In the genomic region with DNA sequence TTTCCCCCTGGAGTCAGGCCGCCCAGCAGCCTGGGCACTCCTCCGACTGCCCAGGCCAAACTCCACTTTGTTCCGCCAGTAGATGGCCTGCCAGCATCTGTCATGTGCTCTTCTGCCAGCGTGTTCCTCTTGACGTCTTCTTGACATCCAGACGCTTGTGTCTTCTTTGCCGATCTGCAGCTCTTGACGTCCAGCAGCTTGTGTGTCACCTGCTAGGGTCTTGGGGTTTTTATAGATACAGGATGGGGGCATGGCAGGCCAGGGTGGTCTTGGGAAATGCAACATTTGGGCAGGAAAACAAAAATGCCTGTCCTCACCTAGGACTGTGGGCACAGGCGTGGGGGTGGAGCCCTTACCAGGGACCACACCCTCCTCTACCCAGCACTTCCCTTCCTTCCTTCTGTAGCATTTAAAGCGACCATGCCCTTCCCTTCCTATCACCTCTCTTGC, we compare ENCODE assay signal across 1 cellular context.
TF ChIP-seq lines count a peak whose summit lies in the region.

No MANE protein-coding gene starts in this region.

TF ChIP-seq in HepG2, 621 proteins besides CTCF, POLR2A, EP300 and RAD21 (continued from another document and continues in another):
- no peak for TF ChIP-seq DZIP1 (CRISPR knock-in tag; IDR thresholded peaks at IDR 0.05)
- peak; percentile 21; the same call in 1 of the 2 replicates for TF ChIP-seq ELF1 (CRISPR knock-in tag; IDR thresholded peaks at IDR 0.05)
- no peak for TF ChIP-seq ZNF660 (CRISPR knock-in tag; IDR thresholded peaks at IDR 0.05; ENCODE audit: borderline replicate concordance, low read depth)
- TF ChIP-seq, protein P1, sequence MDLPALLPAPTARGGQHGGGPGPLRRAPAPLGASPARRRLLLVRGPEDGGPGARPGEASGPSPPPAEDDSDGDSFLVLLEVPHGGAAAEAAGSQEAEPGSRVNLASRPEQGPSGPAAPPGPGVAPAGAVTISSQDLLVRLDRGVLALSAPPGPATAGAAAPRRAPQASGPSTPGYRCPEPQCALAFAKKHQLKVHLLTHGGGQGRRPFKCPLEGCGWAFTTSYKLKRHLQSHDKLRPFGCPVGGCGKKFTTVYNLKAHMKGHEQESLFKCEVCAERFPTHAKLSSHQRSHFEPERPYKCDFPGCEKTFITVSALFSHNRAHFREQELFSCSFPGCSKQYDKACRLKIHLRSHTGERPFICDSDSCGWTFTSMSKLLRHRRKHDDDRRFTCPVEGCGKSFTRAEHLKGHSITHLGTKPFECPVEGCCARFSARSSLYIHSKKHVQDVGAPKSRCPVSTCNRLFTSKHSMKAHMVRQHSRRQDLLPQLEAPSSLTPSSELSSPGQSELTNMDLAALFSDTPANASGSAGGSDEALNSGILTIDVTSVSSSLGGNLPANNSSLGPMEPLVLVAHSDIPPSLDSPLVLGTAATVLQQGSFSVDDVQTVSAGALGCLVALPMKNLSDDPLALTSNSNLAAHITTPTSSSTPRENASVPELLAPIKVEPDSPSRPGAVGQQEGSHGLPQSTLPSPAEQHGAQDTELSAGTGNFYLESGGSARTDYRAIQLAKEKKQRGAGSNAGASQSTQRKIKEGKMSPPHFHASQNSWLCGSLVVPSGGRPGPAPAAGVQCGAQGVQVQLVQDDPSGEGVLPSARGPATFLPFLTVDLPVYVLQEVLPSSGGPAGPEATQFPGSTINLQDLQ (CRISPR knock-in tag; IDR thresholded peaks at IDR 0.05), result no peak
- TF ChIP-seq SMAD3 (CRISPR knock-in tag; IDR thresholded peaks at IDR 0.05), result no peak
- TF ChIP-seq HNF4G (IDR thresholded peaks at IDR 0.05; ENCODE audit: borderline replicate concordance, low read depth, low read length), result no peak
- TF ChIP-seq HNF4G (CRISPR knock-in tag; IDR thresholded peaks at IDR 0.05; ENCODE audit: borderline replicate concordance, low read depth), result no peak
- 0 out of 2 replicates have a peak, but pooled peaks have one; percentile 46 for TF ChIP-seq REXO4 (CRISPR knock-in tag; IDR thresholded peaks at IDR 0.05; ENCODE audit: borderline replicate concordance)
- TF ChIP-seq ZNF570 (CRISPR knock-in tag; IDR thresholded peaks at IDR 0.05; ENCODE audit: borderline replicate concordance), result no peak
- no peak for TF ChIP-seq ZNF333 (CRISPR knock-in tag; IDR thresholded peaks at IDR 0.05; ENCODE audit: borderline replicate concordance)
- TF ChIP-seq, protein P2, sequence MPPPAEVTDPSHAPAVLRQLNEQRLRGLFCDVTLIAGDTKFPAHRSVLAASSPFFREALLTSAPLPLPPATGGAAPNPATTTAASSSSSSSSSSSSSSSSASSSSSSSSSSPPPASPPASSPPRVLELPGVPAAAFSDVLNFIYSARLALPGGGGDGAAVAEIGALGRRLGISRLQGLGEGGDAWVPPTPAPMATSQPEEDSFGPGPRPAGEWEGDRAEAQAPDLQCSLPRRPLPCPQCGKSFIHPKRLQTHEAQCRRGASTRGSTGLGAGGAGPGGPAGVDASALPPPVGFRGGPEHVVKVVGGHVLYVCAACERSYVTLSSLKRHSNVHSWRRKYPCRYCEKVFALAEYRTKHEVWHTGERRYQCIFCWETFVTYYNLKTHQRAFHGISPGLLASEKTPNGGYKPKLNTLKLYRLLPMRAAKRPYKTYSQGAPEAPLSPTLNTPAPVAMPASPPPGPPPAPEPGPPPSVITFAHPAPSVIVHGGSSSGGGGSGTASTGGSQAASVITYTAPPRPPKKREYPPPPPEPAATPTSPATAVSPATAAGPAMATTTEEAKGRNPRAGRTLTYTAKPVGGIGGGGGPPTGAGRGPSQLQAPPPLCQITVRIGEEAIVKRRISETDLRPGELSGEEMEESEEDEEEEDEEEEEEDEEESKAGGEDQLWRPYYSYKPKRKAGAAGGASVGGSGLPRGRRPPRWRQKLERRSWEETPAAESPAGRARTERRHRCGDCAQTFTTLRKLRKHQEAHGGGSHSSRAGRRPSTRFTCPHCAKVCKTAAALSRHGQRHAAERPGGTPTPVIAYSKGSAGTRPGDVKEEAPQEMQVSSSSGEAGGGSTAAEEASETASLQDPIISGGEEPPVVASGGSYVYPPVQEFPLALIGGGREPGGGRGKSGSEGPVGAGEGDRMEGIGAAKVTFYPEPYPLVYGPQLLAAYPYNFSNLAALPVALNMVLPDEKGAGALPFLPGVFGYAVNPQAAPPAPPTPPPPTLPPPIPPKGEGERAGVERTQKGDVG (CRISPR knock-in tag; IDR thresholded peaks at IDR 0.05; ENCODE audit: borderline replicate concordance), result peak; percentile 74; the same call in 1 of the 2 replicates
- TF ChIP-seq, protein P3, sequence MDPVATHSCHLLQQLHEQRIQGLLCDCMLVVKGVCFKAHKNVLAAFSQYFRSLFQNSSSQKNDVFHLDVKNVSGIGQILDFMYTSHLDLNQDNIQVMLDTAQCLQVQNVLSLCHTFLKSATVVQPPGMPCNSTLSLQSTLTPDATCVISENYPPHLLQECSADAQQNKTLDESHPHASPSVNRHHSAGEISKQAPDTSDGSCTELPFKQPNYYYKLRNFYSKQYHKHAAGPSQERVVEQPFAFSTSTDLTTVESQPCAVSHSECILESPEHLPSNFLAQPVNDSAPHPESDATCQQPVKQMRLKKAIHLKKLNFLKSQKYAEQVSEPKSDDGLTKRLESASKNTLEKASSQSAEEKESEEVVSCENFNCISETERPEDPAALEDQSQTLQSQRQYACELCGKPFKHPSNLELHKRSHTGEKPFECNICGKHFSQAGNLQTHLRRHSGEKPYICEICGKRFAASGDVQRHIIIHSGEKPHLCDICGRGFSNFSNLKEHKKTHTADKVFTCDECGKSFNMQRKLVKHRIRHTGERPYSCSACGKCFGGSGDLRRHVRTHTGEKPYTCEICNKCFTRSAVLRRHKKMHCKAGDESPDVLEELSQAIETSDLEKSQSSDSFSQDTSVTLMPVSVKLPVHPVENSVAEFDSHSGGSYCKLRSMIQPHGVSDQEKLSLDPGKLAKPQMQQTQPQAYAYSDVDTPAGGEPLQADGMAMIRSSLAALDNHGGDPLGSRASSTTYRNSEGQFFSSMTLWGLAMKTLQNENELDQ (CRISPR knock-in tag; IDR thresholded peaks at IDR 0.05; ENCODE audit: borderline replicate concordance), result no peak
- no peak for TF ChIP-seq ZNF33B (CRISPR knock-in tag; IDR thresholded peaks at IDR 0.05)
- TF ChIP-seq CBX2 (IDR thresholded peaks at IDR 0.05; ENCODE audit: low read depth, low read length), result no peak
- TF ChIP-seq CBX2 (CRISPR knock-in tag; IDR thresholded peaks at IDR 0.05; ENCODE audit: low read depth), result no peak
- no peak for TF ChIP-seq ZZZ3 (CRISPR knock-in tag; IDR thresholded peaks at IDR 0.05; ENCODE audit: borderline replicate concordance)
- TF ChIP-seq CREB1 (IDR thresholded peaks at IDR 0.05), result no peak
- no peak for TF ChIP-seq CREB1 (CRISPR knock-in tag; IDR thresholded peaks at IDR 0.05)
- TF ChIP-seq YY1 (IDR thresholded peaks at IDR 0.05; ENCODE audit: insufficient read depth, insufficient replicate concordance, low read depth, low read length), result no peak
- TF ChIP-seq ZNF33A (CRISPR knock-in tag; IDR thresholded peaks at IDR 0.05; ENCODE audit: borderline replicate concordance), result no peak
- peak; percentile 36; the same call in 1 of the 2 replicates for TF ChIP-seq ZFX (CRISPR knock-in tag; IDR thresholded peaks at IDR 0.05; ENCODE audit: low read depth)
- TF ChIP-seq ZNF350 (CRISPR knock-in tag; IDR thresholded peaks at IDR 0.05; ENCODE audit: borderline replicate concordance, low read depth), result peak; percentile 63; the same call in 1 of the 2 replicates
- TF ChIP-seq ZMYM3 (CRISPR knock-in tag; IDR thresholded peaks at IDR 0.05), result no peak
- TF ChIP-seq KLF11 (CRISPR knock-in tag; IDR thresholded peaks at IDR 0.05), result no peak
- no peak for TF ChIP-seq JUN (CRISPR knock-in tag; IDR thresholded peaks at IDR 0.05)
- no peak for TF ChIP-seq ZBTB42 (CRISPR knock-in tag; IDR thresholded peaks at IDR 0.05)
- no peak; the same call in 1 of the 2 replicates for TF ChIP-seq MXD4 (CRISPR knock-in tag; IDR thresholded peaks at IDR 0.05)
- no peak for TF ChIP-seq NFE2L2 (IDR thresholded peaks at IDR 0.05; ENCODE audit: low read length)
- no peak for TF ChIP-seq ZNF782 (CRISPR knock-in tag; IDR thresholded peaks at IDR 0.05; ENCODE audit: borderline replicate concordance)
- TF ChIP-seq KLF16 (CRISPR knock-in tag; IDR thresholded peaks at IDR 0.05), result no peak
- no peak for TF ChIP-seq HOXD1 (CRISPR knock-in tag; IDR thresholded peaks at IDR 0.05)
- no peak for TF ChIP-seq TBP (CRISPR knock-in tag; IDR thresholded peaks at IDR 0.05)
- 0 out of 2 replicates have a peak, but pooled peaks have one; percentile 16 for TF ChIP-seq ZBTB33 (CRISPR knock-in tag; IDR thresholded peaks at IDR 0.05)
- TF ChIP-seq ZNF451 (CRISPR knock-in tag; IDR thresholded peaks at IDR 0.05), result no peak
- TF ChIP-seq MED1 (CRISPR knock-in tag; IDR thresholded peaks at IDR 0.05), result peak; percentile 31; the same call in 1 of the 2 replicates
- TF ChIP-seq CENPX (CRISPR knock-in tag; IDR thresholded peaks at IDR 0.05), result no peak
- no peak for TF ChIP-seq ZNF180 (CRISPR knock-in tag; IDR thresholded peaks at IDR 0.05; ENCODE audit: borderline replicate concordance, low read depth)
- TF ChIP-seq MEIS2 (CRISPR knock-in tag; IDR thresholded peaks at IDR 0.05), result peak; percentile 81
- TF ChIP-seq, protein P4, sequence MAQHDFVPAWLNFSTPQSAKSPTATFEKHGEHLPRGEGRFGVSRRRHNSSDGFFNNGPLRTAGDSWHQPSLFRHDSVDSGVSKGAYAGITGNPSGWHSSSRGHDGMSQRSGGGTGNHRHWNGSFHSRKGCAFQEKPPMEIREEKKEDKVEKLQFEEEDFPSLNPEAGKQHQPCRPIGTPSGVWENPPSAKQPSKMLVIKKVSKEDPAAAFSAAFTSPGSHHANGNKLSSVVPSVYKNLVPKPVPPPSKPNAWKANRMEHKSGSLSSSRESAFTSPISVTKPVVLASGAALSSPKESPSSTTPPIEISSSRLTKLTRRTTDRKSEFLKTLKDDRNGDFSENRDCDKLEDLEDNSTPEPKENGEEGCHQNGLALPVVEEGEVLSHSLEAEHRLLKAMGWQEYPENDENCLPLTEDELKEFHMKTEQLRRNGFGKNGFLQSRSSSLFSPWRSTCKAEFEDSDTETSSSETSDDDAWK (CRISPR knock-in tag; IDR thresholded peaks at IDR 0.05), result no peak
- TF ChIP-seq HDAC2 (CRISPR knock-in tag; IDR thresholded peaks at IDR 0.05), result peak; percentile 33; the same call in 1 of the 2 replicates
- no peak for TF ChIP-seq ZNF597 (CRISPR knock-in tag; IDR thresholded peaks at IDR 0.05)
- no peak for TF ChIP-seq ZNF652 (CRISPR knock-in tag; IDR thresholded peaks at IDR 0.05; ENCODE audit: borderline replicate concordance, low read depth)
- TF ChIP-seq, protein P5, sequence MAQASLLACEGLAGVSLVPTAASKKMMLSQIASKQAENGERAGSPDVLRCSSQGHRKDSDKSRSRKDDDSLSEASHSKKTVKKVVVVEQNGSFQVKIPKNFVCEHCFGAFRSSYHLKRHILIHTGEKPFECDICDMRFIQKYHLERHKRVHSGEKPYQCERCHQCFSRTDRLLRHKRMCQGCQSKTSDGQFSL (CRISPR knock-in tag; IDR thresholded peaks at IDR 0.05), result no peak
- no peak for TF ChIP-seq HOXA3 (CRISPR knock-in tag; IDR thresholded peaks at IDR 0.05)
- TF ChIP-seq CBFB (CRISPR knock-in tag; IDR thresholded peaks at IDR 0.05), result no peak
- TF ChIP-seq, protein P6, sequence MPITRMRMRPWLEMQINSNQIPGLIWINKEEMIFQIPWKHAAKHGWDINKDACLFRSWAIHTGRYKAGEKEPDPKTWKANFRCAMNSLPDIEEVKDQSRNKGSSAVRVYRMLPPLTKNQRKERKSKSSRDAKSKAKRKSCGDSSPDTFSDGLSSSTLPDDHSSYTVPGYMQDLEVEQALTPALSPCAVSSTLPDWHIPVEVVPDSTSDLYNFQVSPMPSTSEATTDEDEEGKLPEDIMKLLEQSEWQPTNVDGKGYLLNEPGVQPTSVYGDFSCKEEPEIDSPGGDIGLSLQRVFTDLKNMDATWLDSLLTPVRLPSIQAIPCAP (CRISPR knock-in tag; IDR thresholded peaks at IDR 0.05; ENCODE audit: low read depth), result no peak
